In the genomic region with DNA sequence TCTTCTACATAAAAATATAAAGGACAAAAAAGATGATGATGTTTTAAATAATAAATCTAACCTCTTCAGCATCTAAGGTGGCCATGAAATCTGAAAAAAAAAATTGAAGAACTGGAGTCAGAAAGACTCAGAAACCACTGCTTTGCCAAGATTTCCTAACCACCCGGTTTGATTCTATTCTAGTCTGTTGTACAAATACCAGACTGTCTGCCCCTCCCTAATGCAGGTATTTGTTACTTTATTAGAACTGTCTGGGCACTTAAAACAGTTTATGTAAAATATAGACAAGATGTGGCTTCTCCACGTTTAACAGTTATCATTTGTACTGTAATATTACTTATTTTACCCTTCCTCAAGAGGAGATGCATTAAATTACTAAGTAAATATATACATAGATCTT, we compare ENCODE assay signal across 13 cellular contexts. TPM values are rescaled to one million over a fixed set of nuclear protein-coding genes. Genes with fewer than 3 reads are reported as not detected.
DNase-seq lines count a peak whose midpoint lies in the region; ATAC-seq and TF ChIP-seq lines count a peak whose summit lies in the region.
"Had no signal": no experiment of that assay in that cellular context is flagged by ENCODE, and none has a peak within 500 bp of the region (broad histone marks: within the 10 kb centered on the region; RNA-seq: fewer than 3 reads in every experiment).

No MANE protein-coding gene starts in this region.

- H3K4me3 ChIP-seq in Caco-2 (ENCODE audit: low read depth, low read length) (no peak overlapping the region), Panc1 (ENCODE audit: low read depth in 2 of 2, low read length in 2 of 2) (no peak overlapping the region), epithelial cell of esophagus (ENCODE audit: low read length) (no peak overlapping the region), rectal smooth muscle tissue (ENCODE audit: low read length) (no peak overlapping the region)
- H3K4me3 ChIP-seq: BLaER1 treated with 17β-estradiol and CSF1 and Interleukin-3, amounts not matched to agents 10 nM and 100 nM had no signal

- H3K27me3 ChIP-seq in Caco-2 (replicated peaks; ENCODE audit: control insufficient read depth, insufficient read depth, low read length) (no peaks in the 10 kb centered on the region), Panc1 (ENCODE audit: control insufficient read depth, insufficient read depth, low read length) (no peaks in the 10 kb centered on the region), rectal smooth muscle tissue (ENCODE audit: control insufficient read depth, insufficient read depth, low read length) (no peaks in the 10 kb centered on the region)
- H3K27me3 ChIP-seq: BLaER1 treated with 17β-estradiol and CSF1 and Interleukin-3, amounts not matched to agents 10 nM and 100 nM had no signal

- peak in 1 of 2 experiments; percentile 26 for DNase-seq in Caco-2
- no peak for DNase-seq in Panc1 (ENCODE audit: low read depth, low spot score)
- peak; percentile 46 for DNase-seq in epithelial cell of esophagus (ENCODE audit: low read depth)
- DNase-seq in progenitor cell of endocrine pancreas (ENCODE audit: low spot score, unreplicated experiment) = no peak
- no peak for DNase-seq in A172 (ENCODE audit: low spot score)
- DNase-seq in SW 1271 (lab: John Stamatoyannopoulos, UW) = no peak
- DNase-seq: activated CD8-positive, alpha-beta memory T cell treated with anti-CD3 and anti-CD28 coated beads, Interleukin-2, amount 50 U/mL, for 48 hours; NCI-H2171; stimulated activated CD8-positive, alpha-beta memory T cell treated with anti-CD3 and anti-CD28 coated beads, Interleukin-4, amount 100 ng/mL, for 48 hours had no signal

- ATAC-seq in Panc1 (no peak), GM18498 (IDR thresholded peaks at IDR 0.05; ENCODE audit: unreplicated experiment) (no peak)

- H3K4me3 Mint-ChIP-seq in Caco-2 (ENCODE audit: unreplicated experiment) (peak overlapping the region; percentile 60), progenitor cell of endocrine pancreas (ENCODE audit: low read depth) (no peak overlapping the region)

- BruUV-seq in Caco-2 (replicated peaks; lab: Mats Ljungman, UMichigan) = no TSS peak
- no TSS peak for BruUV-seq in Panc1 (replicated peaks; lab: Mats Ljungman, UMichigan)

- in situ Hi-C loops in Panc1 (cut with HindIII; ENCODE audit: low pct_unique_long_range_greater_than_20kb, low sequenced_read_pairs) = no loop called here

- no peak overlapping the region for H3K9ac ChIP-seq in rectal smooth muscle tissue (ENCODE audit: low read length)
- H3K9ac ChIP-seq: BLaER1 treated with 17β-estradiol and CSF1 and Interleukin-3, amounts not matched to agents 10 nM and 100 nM had no signal

- H3K36me3 ChIP-seq in Caco-2 (ENCODE audit: control insufficient read depth, insufficient read depth, low read length) (no peaks in the 10 kb centered on the region), Panc1 (ENCODE audit: control insufficient read depth, insufficient read depth, low read length) (no peaks in the 10 kb centered on the region; the same call in 1 of the 2 replicates), rectal smooth muscle tissue (ENCODE audit: control insufficient read depth, insufficient read depth, low read length) (no peaks in the 10 kb centered on the region)
- H3K36me3 ChIP-seq: BLaER1 treated with 17β-estradiol and CSF1 and Interleukin-3, amounts not matched to agents 10 nM and 100 nM had no signal

- H3K27me3 Mint-ChIP-seq in Caco-2 (ENCODE audit: insufficient read depth, unreplicated experiment) = no peaks in the 10 kb centered on the region
- peaks cover 2% of the 10 kb centered on the region for H3K27me3 Mint-ChIP-seq in progenitor cell of endocrine pancreas

- H3K9me3 ChIP-seq in Caco-2 (no peaks in the 10 kb centered on the region), Panc1 (ENCODE audit: control insufficient read depth, insufficient read depth, low read depth, low read length) (no peaks in the 10 kb centered on the region)
- H3K9me3 ChIP-seq: BLaER1 treated with 17β-estradiol and CSF1 and Interleukin-3, amounts not matched to agents 10 nM and 100 nM had no signal

- intact Hi-C loops in Caco-2 (cut with micrococcal nuclease; ENCODE audit: unreplicated experiment) (loop anchor here (2.0 kb wide), 1 partner anchor 74 kb away; no protein-coding TSS in a partner anchor), Panc1 (cut with micrococcal nuclease; ENCODE audit: unreplicated experiment) (no loop called here)

- H3K36me3 Mint-ChIP-seq in Caco-2 (ENCODE audit: insufficient read depth, unreplicated experiment) (peaks cover 14% of the 10 kb centered on the region), progenitor cell of endocrine pancreas (ENCODE audit: insufficient read depth) (peaks cover 1% of the 10 kb centered on the region)

- TF ChIP-seq CTCF in Caco-2 (IDR thresholded peaks at IDR 0.05; ENCODE audit: insufficient read depth in 1 of 2, low read depth in 1 of 2, low read length in 1 of 2, severe bottlenecking in 1 of 2, unreplicated experiment in 1 of 2) = no peak
- no peak for TF ChIP-seq CTCF in Panc1 (IDR thresholded peaks at IDR 0.05)
- TF ChIP-seq CTCF in epithelial cell of esophagus (IDR thresholded peaks at IDR 0.05; ENCODE audit: insufficient read depth, low read depth, low read length, missing control alignments) = no peak
- TF ChIP-seq CTCF in progenitor cell of endocrine pancreas (IDR thresholded peaks at IDR 0.05; ENCODE audit: unreplicated experiment) = no peak

- H3K27ac ChIP-seq in Panc1 (ENCODE audit: low read length) = peak overlapping the region; percentile 75
- peak overlapping the region; percentile 11 for H3K27ac ChIP-seq in rectal smooth muscle tissue (ENCODE audit: low read depth, low read length)
- H3K27ac ChIP-seq: BLaER1 treated with 17β-estradiol and CSF1 and Interleukin-3, amounts not matched to agents 10 nM and 100 nM; VCaP had no signal

- H3K9me3 Mint-ChIP-seq in Caco-2 (ENCODE audit: unreplicated experiment) (peaks cover 12% of the 10 kb centered on the region), progenitor cell of endocrine pancreas (ENCODE audit: low read depth) (no peaks in the 10 kb centered on the region)

- CTCF ChIA-PET in Caco-2 (lab: Charles Lee) = interaction anchor here (0.5 to 2.3 kb wide), 3 partner anchors 8 to 72 kb away, joined by 3 to 15 read pairs (median 6); no protein-coding TSS in a partner anchor
- CTCF ChIA-PET in Panc1 (lab: Charles Lee) = interaction anchor here (0.9 kb wide), 1 partner anchor 8 kb away, joined by 3 read pairs; no protein-coding TSS in a partner anchor

- peaks cover 89% of the 10 kb centered on the region for H3K4me1 ChIP-seq in Caco-2
- peaks cover 84% of the 10 kb centered on the region for H3K4me1 ChIP-seq in Panc1 (ENCODE audit: control insufficient read depth, insufficient read depth, low read length)
- peaks cover 19% of the 10 kb centered on the region for H3K4me1 ChIP-seq in rectal smooth muscle tissue (ENCODE audit: control insufficient read depth, insufficient read depth, low read length)
- H3K4me1 ChIP-seq: BLaER1 treated with 17β-estradiol and CSF1 and Interleukin-3, amounts not matched to agents 10 nM and 100 nM had no signal

- POLR2A ChIA-PET in Caco-2 (lab: Charles Lee) (interaction anchor here (0.6 to 1.5 kb wide), 3 partner anchors 8 to 83 kb away, joined by 3 to 8 read pairs (median 5); no protein-coding TSS in a partner anchor), Panc1 (lab: Charles Lee) (interaction anchor here (0.6 kb wide), 1 partner anchor 1253 kb away, joined by 3 read pairs; no protein-coding TSS in a partner anchor)

- peaks cover 55% of the 10 kb centered on the region for H3K4me1 Mint-ChIP-seq in Caco-2 (ENCODE audit: low read depth, unreplicated experiment)
- H3K4me1 Mint-ChIP-seq in progenitor cell of endocrine pancreas (ENCODE audit: low read depth) = peaks cover 11% of the 10 kb centered on the region

- H3K27ac Mint-ChIP-seq in Caco-2 (ENCODE audit: unreplicated experiment) (peak overlapping the region; percentile 34), progenitor cell of endocrine pancreas (no peak overlapping the region)

RNA-seq across cellular contexts. Expression of a gene that starts 48.8 kb away (rescaled TPM):
- total RNA-seq in Caco-2 (2022) (120 and 141 TPM in 2 replicates), Panc1 (2021; ENCODE audit: unreplicated experiment) (303 TPM), progenitor cell of endocrine pancreas (46.2 and 49.3 TPM in 2 replicates)
- polyA plus RNA-seq in Panc1 (2012; ENCODE audit: insufficient read length) = 124 TPM
- total RNA-seq in A172 (2014; rRNA removed; shearing (Covaris generic)) = 16.8 and 18.6 TPM in 2 replicates
